In the genomic region with DNA sequence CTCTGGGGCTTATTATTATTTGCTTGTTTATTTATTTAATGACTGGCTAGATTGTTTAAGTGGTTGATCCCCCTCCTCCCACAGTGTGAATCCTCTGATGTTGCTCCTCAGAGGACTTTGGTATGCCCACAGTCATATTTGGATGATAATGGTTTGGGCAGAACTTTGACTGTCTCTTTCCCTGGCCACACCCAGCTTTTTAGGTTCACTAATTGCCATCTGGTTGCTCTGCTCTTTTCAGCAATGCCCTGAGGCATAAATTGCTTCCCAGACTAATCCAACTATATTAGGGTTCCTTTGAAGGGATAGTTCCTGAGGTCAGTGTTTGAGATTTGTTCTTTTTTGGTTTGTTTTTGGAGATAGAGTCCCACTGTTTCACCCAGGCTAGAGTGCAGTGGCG, we compare ENCODE assay signal across 22 cellular contexts.
"Had no signal": no experiment of that assay in that cellular context is flagged by ENCODE, and none has a peak within 500 bp of the region (broad histone marks: within the 10 kb centered on the region; RNA-seq: fewer than 3 reads in every experiment).

No MANE protein-coding gene starts in this region.

- DNase-seq: activated CD4-positive, alpha-beta memory T cell treated with anti-CD3 and anti-CD28 coated beads, Interleukin-2, amount 10 ng/mL, durations not matched to agents 7 days and 5 days; activated CD4-positive, alpha-beta T cell treated with anti-CD3 and anti-CD28 coated beads, Interleukin-2, amount 10 ng/mL, durations not matched to agents 24 days and 14 days; activated effector memory CD4-positive, alpha-beta T cell treated with anti-CD3 and anti-CD28 coated beads, Interleukin-2, amount 50 U/mL, for 16 hours; activated T-cell treated with anti-CD3 and anti-CD28 coated beads, Interleukin-2, amount 50 U/mL, for 72 hours; caudate nucleus; effector memory CD4-positive, alpha-beta T cell; gastrocnemius medialis; hypothalamus; pancreas; right lobe of liver; stimulated activated CD4-positive, alpha-beta T cell treated with anti-CD3 and anti-CD28 coated beads, Interleukin-2, amount 100 ng/mL, for 24 hours; stomach; transverse colon; uterus had no signal

- ATAC-seq: activated CD4-positive, CD25-positive, alpha-beta regulatory T cell treated with anti-CD3 and anti-CD28 coated beads, Interleukin-2, amount 50 U/mL, for 24 hours; activated T-cell treated with anti-CD3 and anti-CD28 coated beads, Interleukin-2, amount 50 U/mL, for 72 hours; pancreas; stimulated activated effector memory CD8-positive, alpha-beta T cell treated with anti-CD3 and anti-CD28 coated beads, Interleukin-12 subunit alpha, Interleukin-12 subunit beta, amount 100 ng/mL, for 72 hours had no signal

- FAIRE-seq: pancreas had no signal

- H3K4me1 ChIP-seq: ascending aorta, pancreas, right lobe of liver, uterus had no signal

- H3K27me3 ChIP-seq: ascending aorta, brain microvascular endothelial cell, esophagus muscularis mucosa, gastrocnemius medialis, neutrophil, pancreas, right lobe of liver, stomach, transverse colon, uterus had no signal

- H3K27ac ChIP-seq: ascending aorta, brain microvascular endothelial cell, esophagus muscularis mucosa, neutrophil, pancreas, right lobe of liver, skin epidermis, stomach, transverse colon, uterus, VCaP had no signal

- H3K36me3 ChIP-seq: ascending aorta, brain microvascular endothelial cell, esophagus muscularis mucosa, gastrocnemius medialis, neutrophil, pancreas, right lobe of liver, stomach, transverse colon, uterus had no signal

- H3K9me3 ChIP-seq: gastrocnemius medialis, neutrophil, pancreas, right lobe of liver, uterus had no signal

- H3K4me3 ChIP-seq: ascending aorta, esophagus muscularis mucosa, gastrocnemius medialis, pancreas, right lobe of liver, skin epidermis, stomach, transverse colon, uterus had no signal
